Comparison of ENCODE assay signal across 13 cellular contexts in genomic region chr3:16103472-16103871, GRCh38.
A peak's percentile ranks its signal among the peaks of the same experiment; 100 is the strongest.
DNase-seq lines count a peak whose midpoint lies in the region; ATAC-seq, FAIRE-seq and TF ChIP-seq lines count a peak whose summit lies in the region.
"Had no signal": no experiment of that assay in that cellular context is flagged by ENCODE, and none has a peak within 500 bp of the region (broad histone marks: within the 10 kb centered on the region; RNA-seq: fewer than 3 reads in every experiment).

No MANE protein-coding gene starts in this region.

- H3K4me1 ChIP-seq in Peyer's patch (no peaks in the 10 kb centered on the region), pancreas (no peaks in the 10 kb centered on the region), SJCRH30 (no peaks in the 10 kb centered on the region)

- H3K9me3 ChIP-seq in Peyer's patch = no peaks in the 10 kb centered on the region
- H3K9me3 ChIP-seq in pancreas = no peaks in the 10 kb centered on the region
- H3K9me3 ChIP-seq in SJCRH30 (replicated peaks) = no peaks in the 10 kb centered on the region

- DNase-seq in AG08395 (ENCODE audit: low spot score) (peak; percentile 92), Peyer's patch (no peak), fibroblast of the aortic adventitia (ENCODE audit: low read depth) (peak; percentile 93), pancreas (no peak), SJCRH30 (no peak), DMS79 (lab: John Stamatoyannopoulos, UW) (no peak), left lobe of liver (ENCODE audit: low spot score) (no peak)
- DNase-seq in NK-92 treated with Interleukin-12 subunit alpha and Interleukin-12 subunit beta, amount 100 ng/mL, for 24 hours (lab: John Stamatoyannopoulos, UW) = no peak
- DNase-seq: anterior cingulate cortex; GF-D8; NCI-H146; stimulated activated CD4-positive, alpha-beta T cell treated with anti-CD3 and anti-CD28 coated beads, Interleukin-1b, Interleukin-23, amount 100 ng/mL, for 48 hours; stimulated activated naive CD8-positive, alpha-beta T cell treated with anti-CD3 and anti-CD28 coated beads, Interleukin-15, amount 100 ng/mL, for 72 hours had no signal

- peak in 3 of 4 donors; percentile 24 to 54 (median 42) for ATAC-seq in pancreas
- ATAC-seq in left lobe of liver = no peak
- ATAC-seq: stimulated activated naive CD8-positive, alpha-beta T cell treated with anti-CD3 and anti-CD28 coated beads, Interleukin-15, amount 100 ng/mL, for 72 hours had no signal

- intact Hi-C loops in pancreas (cut with DNase I) = no loop called here

- no peak for FAIRE-seq in pancreas (lab: Jason Lieb, UNC)

- WGBS in pancreas, 2 donors = 80 to 82% methylated on average over 3 of the region's 3 CpGs

- H3K36me3 ChIP-seq in Peyer's patch (no peaks in the 10 kb centered on the region), pancreas (no peaks in the 10 kb centered on the region), SJCRH30 (no peaks in the 10 kb centered on the region)

- no peak overlapping the region for H3K4me3 ChIP-seq in Peyer's patch
- H3K4me3 ChIP-seq in fibroblast of the aortic adventitia (ENCODE audit: low read depth, low read length) = no peak overlapping the region
- H3K4me3 ChIP-seq in pancreas = no peak overlapping the region
- H3K4me3 ChIP-seq in SJCRH30 = no peak overlapping the region

- H3K27me3 ChIP-seq in Peyer's patch = no peaks in the 10 kb centered on the region
- H3K27me3 ChIP-seq in pancreas = no peaks in the 10 kb centered on the region
- no peaks in the 10 kb centered on the region for H3K27me3 ChIP-seq in SJCRH30

- TF ChIP-seq CTCF in Peyer's patch (IDR thresholded peaks at IDR 0.05) = no peak
- TF ChIP-seq CTCF in fibroblast of the aortic adventitia (IDR thresholded peaks at IDR 0.05; ENCODE audit: insufficient read depth, low read length) = no peak
- TF ChIP-seq CTCF in pancreas (IDR thresholded peaks at IDR 0.05) = no peak

- no peak for TF ChIP-seq POLR2A in Peyer's patch (IDR thresholded peaks at IDR 0.05)

- H3K27ac ChIP-seq in Peyer's patch (peak overlapping the region; percentile 3 to 63 (median 26)), pancreas (peak overlapping the region in 1 of 4 donors; percentile 13), SJCRH30 (no peak overlapping the region)

Comparison
In these comparisons a context has a peak if more than half of its experiments do, and no peak if none do; other contexts are left out.
1. DNase-seq: peak in AG08395 (single experiment) and fibroblast of the aortic adventitia (single experiment); none in Peyer's patch (0 of 3), pancreas (0 of 6), NK-92 treated with Interleukin-12 subunit alpha and Interleukin-12 subunit beta, amount 100 ng/mL, for 24 hours (single experiment), SJCRH30 (0 of 2), DMS79 (single experiment) and left lobe of liver (single experiment).